Comparison of ENCODE assay signal across 15 cellular contexts in the genomic region with DNA sequence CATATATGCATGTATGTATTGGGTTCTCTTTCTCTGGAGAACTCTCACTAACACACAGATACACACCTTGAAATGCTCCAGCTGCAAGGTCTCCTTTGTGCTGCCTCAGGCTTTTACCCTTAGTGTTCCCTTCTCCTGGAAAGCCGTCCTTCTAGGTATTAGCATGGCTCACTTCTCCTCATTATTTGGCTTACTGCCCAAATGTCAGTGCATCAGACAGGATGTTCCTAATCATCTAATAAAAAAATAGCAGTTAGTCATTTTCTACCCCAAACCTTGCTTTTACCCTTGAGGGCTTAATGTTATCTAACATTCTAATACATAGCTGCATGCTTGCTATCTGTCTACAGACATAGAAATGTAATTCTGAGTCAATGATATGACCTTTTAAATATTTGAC.
"Had no signal": no experiment of that assay in that cellular context is flagged by ENCODE, and none has a peak within 500 bp of the region (broad histone marks: within the 10 kb centered on the region; RNA-seq: fewer than 3 reads in every experiment).

No MANE protein-coding gene starts in this region.

- H3K27me3 Mint-ChIP-seq: activated naive CD8-positive, alpha-beta T cell treated with anti-CD3 and anti-CD28 coated beads, Interleukin-2, amount 10 ng/mL, durations not matched to agents 7 days and 5 days; natural killer cell treated with Interleukin-12 subunit alpha and Interleukin-12 subunit beta and Interleukin-15 and Interleukin-18, amount 100 ng/mL, for 72 hours; stimulated activated memory B cell treated with anti-CD40 and anti-IgM and Interleukin-4, amounts not matched to agents 10 μg/mL and 1 μg/mL and 100 μg/mL, for 72 hours had no signal

- H3K27ac Mint-ChIP-seq: activated naive CD8-positive, alpha-beta T cell treated with anti-CD3 and anti-CD28 coated beads, Interleukin-2, amount 10 ng/mL, durations not matched to agents 7 days and 5 days; activated T-helper 1 cell treated with anti-CD3 and anti-CD28 coated beads, Interleukin-12 subunit alpha, Interleukin-12 subunit beta, Interleukin-2, Interleukin-4 antibody, amounts not matched to agents 30 ng/mL and 10 ng/mL and 1 ng/mL, durations not matched to agents 14 hours and 24 hours and 36 hours; effector memory CD8-positive, alpha-beta T cell; natural killer cell treated with Interleukin-12 subunit alpha and Interleukin-12 subunit beta and Interleukin-15 and Interleukin-18, amount 100 ng/mL, for 72 hours; stimulated activated memory B cell treated with anti-CD40 and anti-IgM and Interleukin-4, amounts not matched to agents 10 μg/mL and 1 μg/mL and 100 μg/mL, for 72 hours; T-helper 2 cell treated with Interferon-gamma antibody and Interleukin-4, amounts not matched to agents 5 μg/mL and 100 μg/mL, for 36 hours had no signal

- H3K9me3 Mint-ChIP-seq: activated T-helper 1 cell treated with anti-CD3 and anti-CD28 coated beads, Interleukin-12 subunit alpha, Interleukin-12 subunit beta, Interleukin-2, Interleukin-4 antibody, amounts not matched to agents 30 ng/mL and 10 ng/mL and 1 ng/mL, durations not matched to agents 14 hours and 24 hours and 36 hours had no signal

- ATAC-seq: activated CD4-positive, CD25-positive, alpha-beta regulatory T cell treated with anti-CD3 and anti-CD28 coated beads, Interleukin-2, amount 50 U/mL, for 24 hours; effector memory CD8-positive, alpha-beta T cell; natural killer cell treated with Interleukin-12 subunit alpha and Interleukin-12 subunit beta and Interleukin-15 and Interleukin-18, amount 100 ng/mL, for 72 hours; stimulated activated memory B cell treated with anti-CD40 and anti-IgM and Interleukin-4, amounts not matched to agents 10 μg/mL and 1 μg/mL and 100 μg/mL, for 72 hours had no signal

- DNase-seq: activated CD4-positive, alpha-beta T cell treated with anti-CD3 and anti-CD28 coated beads, Interleukin-2, amount 50 U/mL, for 1 hour; activated naive CD8-positive, alpha-beta T cell treated with anti-CD3 and anti-CD28 coated beads, Interleukin-2, amount 10 ng/mL, durations not matched to agents 7 days and 5 days; anterior cingulate cortex; brain microvascular endothelial cell; dermis blood vessel endothelial cell; effector memory CD8-positive, alpha-beta T cell; glutamatergic neuron; nucleus accumbens; posterior cingulate gyrus; stimulated activated CD4-positive, alpha-beta T cell treated with anti-CD3 and anti-CD28 coated beads, Interleukin-2, amount 100 ng/mL, for 48 hours had no signal

- H3K36me3 Mint-ChIP-seq: natural killer cell treated with Interleukin-12 subunit alpha and Interleukin-12 subunit beta and Interleukin-15 and Interleukin-18, amount 100 ng/mL, for 72 hours; stimulated activated memory B cell treated with anti-CD40 and anti-IgM and Interleukin-4, amounts not matched to agents 10 μg/mL and 1 μg/mL and 100 μg/mL, for 72 hours had no signal

- H3K4me3 Mint-ChIP-seq: activated naive CD8-positive, alpha-beta T cell treated with anti-CD3 and anti-CD28 coated beads, Interleukin-2, amount 10 ng/mL, durations not matched to agents 7 days and 5 days; activated T-helper 1 cell treated with anti-CD3 and anti-CD28 coated beads, Interleukin-12 subunit alpha, Interleukin-12 subunit beta, Interleukin-2, Interleukin-4 antibody, amounts not matched to agents 30 ng/mL and 10 ng/mL and 1 ng/mL, durations not matched to agents 14 hours and 24 hours and 36 hours; effector memory CD8-positive, alpha-beta T cell; natural killer cell treated with Interleukin-12 subunit alpha and Interleukin-12 subunit beta and Interleukin-15 and Interleukin-18, amount 100 ng/mL, for 72 hours; stimulated activated memory B cell treated with anti-CD40 and anti-IgM and Interleukin-4, amounts not matched to agents 10 μg/mL and 1 μg/mL and 100 μg/mL, for 72 hours; T-helper 2 cell treated with Interferon-gamma antibody and Interleukin-4, amounts not matched to agents 5 μg/mL and 100 μg/mL, for 36 hours had no signal
